In genomic region chr10:3528271-3528670, GRCh38 we compare ENCODE assay signal across 23 cellular contexts.
DNase-seq lines count a peak whose midpoint lies in the region; ATAC-seq and TF ChIP-seq lines count a peak whose summit lies in the region.
"Had no signal": no experiment of that assay in that cellular context is flagged by ENCODE, and none has a peak within 500 bp of the region (broad histone marks: within the 10 kb centered on the region; RNA-seq: fewer than 3 reads in every experiment).

No MANE protein-coding gene starts in this region.

- peak overlapping the region; percentile 57 for H3K27ac Mint-ChIP-seq in osteocyte (ENCODE audit: unreplicated experiment)
- H3K27ac Mint-ChIP-seq: activated naive CD4-positive, alpha-beta T cell treated with anti-CD3 and anti-CD28 coated beads, Interleukin-2, amount 50 U/mL, for 72 hours; activated T-helper 1 cell treated with anti-CD3 and anti-CD28 coated beads, Interleukin-12 subunit alpha, Interleukin-12 subunit beta, Interleukin-2, Interleukin-4 antibody, amounts not matched to agents 30 ng/mL and 10 ng/mL and 1 ng/mL, durations not matched to agents 14 hours and 24 hours and 36 hours; CD14-positive monocyte; endodermal cell; T-helper 2 cell treated with Interferon-gamma antibody and Interleukin-4, amounts not matched to agents 5 μg/mL and 100 μg/mL, for 36 hours had no signal

- no peaks in the 10 kb centered on the region for H3K27me3 Mint-ChIP-seq in osteocyte (ENCODE audit: unreplicated experiment)

- peak; percentile 51 for DNase-seq in RPMI7951 (ENCODE audit: low read depth)
- DNase-seq in fibroblast of lung (ENCODE audit: low read depth in 2 of 2), result no peak
- DNase-seq in osteocyte (ENCODE audit: extremely low spot score, unreplicated experiment), result no peak
- no peak for DNase-seq in Ammon's horn (ENCODE audit: low spot score)
- no peak for DNase-seq in NCI-H2107 treated with DMSO at 0.1 percent for 48 hours (lab: John Stamatoyannopoulos, UW; ENCODE audit: unreplicated experiment)
- DNase-seq in cerebellum (ENCODE audit: low spot score), result no peak
- DNase-seq: ACHN; activated CD4-positive, alpha-beta T cell treated with anti-CD3 and anti-CD28 coated beads, Interleukin-2, amount 50 U/mL, for 1 hour; EL; endodermal cell; GOT3; NCI-H1417; NCI-H2107; NCI-H510A treated with DMSO at 0.1 percent for 48 hours; stimulated activated CD4-positive, alpha-beta T cell treated with anti-CD3 and anti-CD28 coated beads, Interleukin-12 subunit alpha, Interleukin-12 subunit beta, amount 100 ng/mL, for 4 hours had no signal

- H3K4me2 ChIP-seq in fibroblast of lung (ENCODE audit: extremely low read depth, insufficient read depth, low read length), result peak overlapping the region; percentile 21

- H4K20me1 ChIP-seq in fibroblast of lung (ENCODE audit: control insufficient read depth, extremely low read depth, insufficient read depth, low read length), result no peaks in the 10 kb centered on the region

- no peak for TF ChIP-seq CTCF in fibroblast of lung (conservative IDR thresholded peaks at IDR 0.05 in 1 of 2, IDR thresholded peaks at IDR 0.05 in 1 of 2; ENCODE audit: low read depth in 1 of 2, low read length in 2 of 2)
- no peak for TF ChIP-seq CTCF in osteocyte (IDR thresholded peaks at IDR 0.05)

- H3K4me3 ChIP-seq in ACC112 (ENCODE audit: low read depth, low read length) (0 out of 2 replicates have a peak overlapping the region, but pooled peaks have one; percentile 22), fibroblast of lung (replicated peaks in 1 of 4; ENCODE audit: control extremely low read depth in 1 of 4, insufficient read depth in 1 of 4, low read depth in 3 of 4, low read length in 4 of 4) (no peak overlapping the region)

- H3K4me1 Mint-ChIP-seq in osteocyte (ENCODE audit: unreplicated experiment), result peaks cover 52% of the 10 kb centered on the region
- H3K4me1 Mint-ChIP-seq: endodermal cell had no signal

- H3K36me3 Mint-ChIP-seq in osteocyte (ENCODE audit: unreplicated experiment), result no peaks in the 10 kb centered on the region
- H3K36me3 Mint-ChIP-seq: activated naive CD4-positive, alpha-beta T cell treated with anti-CD3 and anti-CD28 coated beads, Interleukin-2, amount 50 U/mL, for 72 hours; CD14-positive monocyte had no signal

- no peaks in the 10 kb centered on the region for H3K9me3 Mint-ChIP-seq in osteocyte (ENCODE audit: unreplicated experiment)
- H3K9me3 Mint-ChIP-seq: activated naive CD4-positive, alpha-beta T cell treated with anti-CD3 and anti-CD28 coated beads, Interleukin-2, amount 50 U/mL, for 72 hours; activated T-helper 1 cell treated with anti-CD3 and anti-CD28 coated beads, Interleukin-12 subunit alpha, Interleukin-12 subunit beta, Interleukin-2, Interleukin-4 antibody, amounts not matched to agents 30 ng/mL and 10 ng/mL and 1 ng/mL, durations not matched to agents 14 hours and 24 hours and 36 hours; endodermal cell; T-helper 2 cell treated with Interferon-gamma antibody and Interleukin-4, amounts not matched to agents 5 μg/mL and 100 μg/mL, for 36 hours had no signal

- H3K9ac ChIP-seq in fibroblast of lung (ENCODE audit: insufficient read depth, low read length), result no peak overlapping the region

- H3K27ac ChIP-seq in ACC112 (ENCODE audit: low read depth, low read length) (peak overlapping the region; percentile 91), fibroblast of lung (ENCODE audit: insufficient read depth, low read length) (peak overlapping the region; percentile 88)
- H3K27ac ChIP-seq: neutrophil had no signal

- H3K36me3 ChIP-seq in ACC112 (ENCODE audit: insufficient read depth, low read length) (no peaks in the 10 kb centered on the region), fibroblast of lung (ENCODE audit: control insufficient read depth, insufficient read depth, low read length) (no peaks in the 10 kb centered on the region)
- H3K36me3 ChIP-seq: neutrophil had no signal

- no peak for ATAC-seq in HG02852 (IDR thresholded peaks at IDR 0.05; ENCODE audit: unreplicated experiment)
- ATAC-seq: activated naive CD4-positive, alpha-beta T cell treated with anti-CD3 and anti-CD28 coated beads, Interleukin-2, amount 50 U/mL, for 72 hours; Panc1 had no signal

- H3K4me3 Mint-ChIP-seq in osteocyte (ENCODE audit: unreplicated experiment), result no peak overlapping the region
- H3K4me3 Mint-ChIP-seq: activated T-helper 1 cell treated with anti-CD3 and anti-CD28 coated beads, Interleukin-12 subunit alpha, Interleukin-12 subunit beta, Interleukin-2, Interleukin-4 antibody, amounts not matched to agents 30 ng/mL and 10 ng/mL and 1 ng/mL, durations not matched to agents 14 hours and 24 hours and 36 hours; CD14-positive monocyte; endodermal cell; T-helper 2 cell treated with Interferon-gamma antibody and Interleukin-4, amounts not matched to agents 5 μg/mL and 100 μg/mL, for 36 hours had no signal

- H3K4me1 ChIP-seq in ACC112 (ENCODE audit: control insufficient read depth, insufficient read depth, low read length, unreplicated experiment), result peaks cover 35% of the 10 kb centered on the region
- peaks cover 16% of the 10 kb centered on the region for H3K4me1 ChIP-seq in fibroblast of lung (ENCODE audit: control insufficient read depth, extremely low read depth, insufficient read depth, low read length)

- H3K9me3 ChIP-seq in fibroblast of lung (ENCODE audit: control insufficient read depth, insufficient read depth, low read depth, low read length), result no peaks in the 10 kb centered on the region
- H3K9me3 ChIP-seq: neutrophil had no signal

- H3K79me2 ChIP-seq in ACC112 (ENCODE audit: control insufficient read depth, insufficient read depth, low read length, unreplicated experiment), result no peaks in the 10 kb centered on the region
- H3K79me2 ChIP-seq in fibroblast of lung (ENCODE audit: control insufficient read depth, insufficient read depth, low read length), result no peaks in the 10 kb centered on the region

- no peaks in the 10 kb centered on the region for H3K27me3 ChIP-seq in ACC112 (ENCODE audit: insufficient read depth, low read length)
- no peaks in the 10 kb centered on the region for H3K27me3 ChIP-seq in fibroblast of lung (ENCODE audit: control insufficient read depth, insufficient read depth, low read length)
- H3K27me3 ChIP-seq: neutrophil had no signal

- H2AFZ ChIP-seq in ACC112 (ENCODE audit: low read length, unreplicated experiment), result peak overlapping the region; percentile 19
- no peak overlapping the region for H2AFZ ChIP-seq in fibroblast of lung (ENCODE audit: low read length)
